ENCODE assay signal across 8 cellular contexts in genomic region chr17:81967533-81968395, GRCh38. TPM values are rescaled to one million over a fixed set of nuclear protein-coding genes. Genes with fewer than 3 reads are reported as not detected.
DNase-seq lines count a peak whose midpoint lies in the region; ATAC-seq, FAIRE-seq and TF ChIP-seq lines count a peak whose summit lies in the region.

No MANE protein-coding gene starts in this region.

- no peak overlapping the region for H3K27ac ChIP-seq in astrocyte (ENCODE audit: low read depth, low read length)

- H3F3A ChIP-seq in Loucy (ENCODE audit: low read depth): peaks cover 6% of the 10 kb centered on the region; the same call in 1 of the 2 replicates

- ATAC-seq in HG03469 (IDR thresholded peaks at IDR 0.05; ENCODE audit: unreplicated experiment): no peak

- H3K9ac ChIP-seq in Loucy (ENCODE audit: low read depth, low read length, poor library complexity, severe bottlenecking) (peak overlapping the region; percentile 62), astrocyte (ENCODE audit: low read length) (no peak overlapping the region), iPS-15b (ENCODE audit: low read depth, low read length) (no peak overlapping the region)

- peaks cover 5% of the 10 kb centered on the region for H3K9me3 Mint-ChIP-seq in astrocyte (ENCODE audit: unreplicated experiment)

- no peaks in the 10 kb centered on the region for H3K79me2 ChIP-seq in Loucy (ENCODE audit: insufficient read depth, low read length)
- H3K79me2 ChIP-seq in astrocyte (ENCODE audit: insufficient read depth, low read length): no peaks in the 10 kb centered on the region

- FAIRE-seq in GM12891 (lab: Jason Lieb, UNC) (peak; percentile 82), astrocyte (lab: Jason Lieb, UNC) (no peak)

- H3K4me1 ChIP-seq in Loucy (ENCODE audit: insufficient read depth, low read length, poor library complexity, severe bottlenecking) (peaks cover 17% of the 10 kb centered on the region), astrocyte (ENCODE audit: insufficient read depth, low read length) (peaks cover 7% of the 10 kb centered on the region), iPS-15b (ENCODE audit: control insufficient read depth, insufficient read depth, low read length) (peaks cover 8% of the 10 kb centered on the region)

- H4K20me1 ChIP-seq in Loucy (ENCODE audit: insufficient read depth, low read length, poor library complexity, severe bottlenecking) (no peaks in the 10 kb centered on the region), astrocyte (ENCODE audit: insufficient read depth, low read length) (no peaks in the 10 kb centered on the region)

- H3K4me2 ChIP-seq in Loucy (ENCODE audit: low read depth, low read length, poor library complexity, severe bottlenecking) (peak overlapping the region; percentile 70), astrocyte (ENCODE audit: low read length) (peak overlapping the region; percentile 68)

- peak overlapping the region; percentile 56 for H3K4me3 ChIP-seq in Loucy (ENCODE audit: low read length, poor library complexity, severe bottlenecking)
- H3K4me3 ChIP-seq in astrocyte (ENCODE audit: insufficient read depth, low read depth, low read length): no peak overlapping the region
- H3K4me3 ChIP-seq in iPS-15b (ENCODE audit: low read depth, low read length): peak overlapping the region; percentile 16

- no peak for TF ChIP-seq CTCF in Loucy (conservative IDR thresholded peaks at IDR 0.05; ENCODE audit: low read length)
- no peak for TF ChIP-seq CTCF in astrocyte (IDR thresholded peaks at IDR 0.05; ENCODE audit: insufficient read depth, low read depth, low read length)

- H3K9me3 ChIP-seq in Loucy (ENCODE audit: insufficient read depth, low read depth, low read length) (no peaks in the 10 kb centered on the region), astrocyte (ENCODE audit: insufficient read depth, low read depth, low read length) (no peaks in the 10 kb centered on the region), iPS-15b (ENCODE audit: control insufficient read depth, insufficient read depth, low read length) (no peaks in the 10 kb centered on the region)

- H3K27me3 Mint-ChIP-seq in astrocyte (ENCODE audit: low read depth, unreplicated experiment): peaks cover 12% of the 10 kb centered on the region

- H3K27me3 ChIP-seq in Loucy (ENCODE audit: insufficient read depth, low read length, poor library complexity, severe bottlenecking) (no peaks in the 10 kb centered on the region), astrocyte (ENCODE audit: insufficient read depth, low read length) (peaks cover 21% of the 10 kb centered on the region), iPS-15b (ENCODE audit: control insufficient read depth, insufficient read depth, low read length) (peaks cover 37% of the 10 kb centered on the region)

- H2AFZ ChIP-seq in Loucy (ENCODE audit: low read length) (peak overlapping the region; percentile 70), astrocyte (ENCODE audit: low read depth, low read length) (peak overlapping the region; percentile 52)

- no peak for TF ChIP-seq POLR2A in GM12891 (IDR thresholded peaks at IDR 0.05; ENCODE audit: low read depth, low read length)

- no peaks in the 10 kb centered on the region for H3K9me2 ChIP-seq in Loucy (replicated peaks; ENCODE audit: low read depth, low read length)

- H3K27ac Mint-ChIP-seq in astrocyte (ENCODE audit: unreplicated experiment): peak overlapping the region; percentile 26

- no peaks in the 10 kb centered on the region for H3K36me3 ChIP-seq in Loucy (ENCODE audit: insufficient read depth, low read length)
- H3K36me3 ChIP-seq in astrocyte (ENCODE audit: insufficient read depth, low read length): no peaks in the 10 kb centered on the region
- no peaks in the 10 kb centered on the region for H3K36me3 ChIP-seq in iPS-15b (ENCODE audit: control insufficient read depth, insufficient read depth, low read length)

- peaks cover 2% of the 10 kb centered on the region for H3K4me1 Mint-ChIP-seq in astrocyte (ENCODE audit: low read depth, unreplicated experiment)

- H3K4me3 Mint-ChIP-seq in astrocyte (ENCODE audit: unreplicated experiment): no peak overlapping the region

- peak; percentile 89 for DNase-seq in GM12891 (ENCODE audit: insufficient read length, low spot score)
- peak; percentile 71 to 87 (median 83) for DNase-seq in T-helper 2 cell
- DNase-seq in astrocyte (ENCODE audit: low read depth): peak; percentile 36
- peak; percentile 26 for DNase-seq in smooth muscle cell of the brain vasculature (ENCODE audit: low read depth, low spot score)
- DNase-seq in GOT3 (lab: John Stamatoyannopoulos, UW): no peak

- no peaks in the 10 kb centered on the region for H3K36me3 Mint-ChIP-seq in astrocyte (ENCODE audit: low read depth, unreplicated experiment)

TF ChIP-seq in GM12891, 5 proteins besides CTCF, POLR2A, EP300 and RAD21:
- TF ChIP-seq POU2F2 (IDR thresholded peaks at IDR 0.05; ENCODE audit: low read depth, low read length): no peak
- no peak for TF ChIP-seq TAF1 (IDR thresholded peaks at IDR 0.05; ENCODE audit: low read depth, low read length)
- no peak for TF ChIP-seq SPI1 (IDR thresholded peaks at IDR 0.05; ENCODE audit: low read depth, low read length)
- no peak for TF ChIP-seq POLR2AphosphoS5 (IDR thresholded peaks at IDR 0.05; ENCODE audit: low read depth, low read length)

RNA-seq across cellular contexts. Expression of gene NOTUM, which starts 6.8 kb away (rescaled TPM):
- 0.04 TPM for polyA plus RNA-seq in GM12891 (2012; ENCODE audit: low read depth, missing spikeins)
- 0.89 and 1.7 TPM in 2 replicates for total RNA-seq in astrocyte

RNA-seq across cellular contexts. Expression of gene ASPSCR1, which starts 9.7 kb away (rescaled TPM):
- polyA plus RNA-seq in GM12891 (2012; ENCODE audit: low read depth, missing spikeins): 14.5 TPM
- 23.6 and 25.5 TPM in 2 replicates for total RNA-seq in astrocyte

RNA-seq across cellular contexts. Expression of gene MYADML2, which starts 20.7 kb away (rescaled TPM):
- polyA plus RNA-seq in GM12891 (2012; ENCODE audit: low read depth, missing spikeins): not detected
- not detected in 2 replicates for total RNA-seq in astrocyte

RNA-seq across cellular contexts. Expression of gene PYCR1, which starts 30.7 kb away (rescaled TPM):
- 48.3 TPM for polyA plus RNA-seq in GM12891 (2012; ENCODE audit: low read depth, missing spikeins)
- total RNA-seq in astrocyte: 164 and 191 TPM in 2 replicates

RNA-seq across cellular contexts. Expression of gene MAFG, which starts 40.2 kb away (rescaled TPM):
- 12.1 TPM for polyA plus RNA-seq in GM12891 (2012; ENCODE audit: low read depth, missing spikeins)
- 33.2 and 35.8 TPM in 2 replicates for total RNA-seq in astrocyte
